26 cellular contexts compared by ENCODE assay signal in genomic region chr10:69660296-69660695, GRCh38. TPM values are rescaled to one million over a fixed set of nuclear protein-coding genes. Genes with fewer than 3 reads are reported as not detected.
DNase-seq lines count a peak whose midpoint lies in the region; ATAC-seq and TF ChIP-seq lines count a peak whose summit lies in the region.
"Had no signal": no experiment of that assay in that cellular context is flagged by ENCODE, and none has a peak within 500 bp of the region (broad histone marks: within the 10 kb centered on the region; RNA-seq: fewer than 3 reads in every experiment).

No MANE protein-coding gene starts in this region.

- TF ChIP-seq POLR2A in gastroesophageal sphincter (IDR thresholded peaks at IDR 0.05) = no peak

- no peak for TF ChIP-seq EP300 in gastroesophageal sphincter (IDR thresholded peaks at IDR 0.05)

- H3K27me3 Mint-ChIP-seq in glutamatergic neuron (ENCODE audit: unreplicated experiment) (peaks cover 1% of the 10 kb centered on the region), nephron progenitor cell (ENCODE audit: low read depth, poor library complexity) (no peaks in the 10 kb centered on the region)

- H3K9me3 Mint-ChIP-seq in glutamatergic neuron (ENCODE audit: unreplicated experiment) (peaks cover 9% of the 10 kb centered on the region), nephron progenitor cell (no peaks in the 10 kb centered on the region)
- H3K9me3 Mint-ChIP-seq: CD14-positive monocyte; CD8-positive, alpha-beta memory T cell had no signal

- CTCF ChIA-PET in HEK293 (lab: Yijun Ruan, JAX) = interaction anchor here (0.6 to 3.6 kb wide), 4 partner anchors 16 to 255 kb away, joined by 3 to 15 read pairs (median 4); no protein-coding TSS in a partner anchor

- TF ChIP-seq CTCF in HEK293 (tag by site-specific recombination; IDR thresholded peaks at IDR 0.05) = no peak
- no peak for TF ChIP-seq CTCF in glutamatergic neuron (IDR thresholded peaks at IDR 0.05; ENCODE audit: partially characterized antibody, unreplicated experiment)
- TF ChIP-seq CTCF in nephron progenitor cell (IDR thresholded peaks at IDR 0.05) = no peak
- TF ChIP-seq CTCF in osteoblast (IDR thresholded peaks at IDR 0.05; ENCODE audit: extremely low read depth, low read depth, low read length) = no peak
- no peak for TF ChIP-seq CTCF in gastroesophageal sphincter (IDR thresholded peaks at IDR 0.05)

- no peak for DNase-seq in glutamatergic neuron
- no peak for DNase-seq in nephron progenitor cell
- peak; percentile 9 for DNase-seq in osteoblast (ENCODE audit: insufficient read length, low spot score, missing footprints)
- no peak for DNase-seq in RKO (ENCODE audit: low spot score)
- DNase-seq: BE2C; C1 segment of cervical spinal cord; CD4-positive, alpha-beta memory T cell; CD4-positive, CD25-positive, alpha-beta regulatory T cell; CD8-positive, alpha-beta memory T cell; COR-L47; DMS 273 treated with DMSO at 0.1 percent for 48 hours; DMS153; DMS53; DMS79; DND-41; EL; GDM1 had no signal

- 58% methylated on average over 4 of the region's 6 CpGs; no CpG with 5 or more reads in 1 of the 2 donors for WGBS in gastroesophageal sphincter (ENCODE audit: low coverage in 1 of 2), 2 donors

- no peaks in the 10 kb centered on the region for H3K36me3 ChIP-seq in HEK293 (ENCODE audit: control insufficient read depth in 2 of 2, insufficient read depth in 1 of 2, low read length in 2 of 2)
- H3K36me3 ChIP-seq in osteoblast (ENCODE audit: insufficient read depth, low read length) = no peaks in the 10 kb centered on the region
- no peaks in the 10 kb centered on the region for H3K36me3 ChIP-seq in gastroesophageal sphincter
- H3K36me3 ChIP-seq: BE2C, BLaER1 had no signal

- H3K27ac ChIP-seq in HEK293 (ENCODE audit: extremely low read depth, low read depth, low read length) = no peak overlapping the region
- H3K27ac ChIP-seq in osteoblast (ENCODE audit: low read depth, low read length) = no peak overlapping the region
- H3K27ac ChIP-seq in gastroesophageal sphincter = no peak overlapping the region
- H3K27ac ChIP-seq: 22Rv1, A549, BLaER1 had no signal

- H4K20me1 ChIP-seq in osteoblast (ENCODE audit: insufficient read depth, low read length) = no peaks in the 10 kb centered on the region
- H4K20me1 ChIP-seq: BLaER1 had no signal

- no peaks in the 10 kb centered on the region for H3K79me2 ChIP-seq in osteoblast (ENCODE audit: insufficient read depth, low read length)

- H3K36me3 Mint-ChIP-seq in glutamatergic neuron (ENCODE audit: unreplicated experiment) = no peaks in the 10 kb centered on the region
- no peaks in the 10 kb centered on the region for H3K36me3 Mint-ChIP-seq in nephron progenitor cell (ENCODE audit: low read depth)
- H3K36me3 Mint-ChIP-seq: CD14-positive monocyte; CD4-positive, alpha-beta memory T cell; CD4-positive, CD25-positive, alpha-beta regulatory T cell; CD8-positive, alpha-beta memory T cell had no signal

- H3K4me3 ChIP-seq in HEK293 (ENCODE audit: low read depth, low read length) (no peak overlapping the region), osteoblast (ENCODE audit: insufficient read depth, low read length) (no peak overlapping the region), gastroesophageal sphincter (no peak overlapping the region)
- H3K4me3 ChIP-seq: A549, BLaER1, GM12878 had no signal

- no peak for ATAC-seq in gastroesophageal sphincter
- ATAC-seq in HG03135 (IDR thresholded peaks at IDR 0.05; ENCODE audit: unreplicated experiment) = no peak
- ATAC-seq in GM21447 (IDR thresholded peaks at IDR 0.05; ENCODE audit: unreplicated experiment) = no peak
- ATAC-seq: A549, GM12878 had no signal

- no peak overlapping the region for H2AFZ ChIP-seq in osteoblast (ENCODE audit: low read length)

- H3K4me1 ChIP-seq in HEK293 (ENCODE audit: control insufficient read depth, insufficient read depth, low read length) (no peaks in the 10 kb centered on the region), osteoblast (ENCODE audit: insufficient read depth, low read length) (no peaks in the 10 kb centered on the region), gastroesophageal sphincter (no peaks in the 10 kb centered on the region)
- H3K4me1 ChIP-seq: A549 had no signal

- no peak overlapping the region for H3K4me2 ChIP-seq in osteoblast (ENCODE audit: insufficient read depth, low read length)
- H3K4me2 ChIP-seq: A549, BLaER1 had no signal

- no peaks in the 10 kb centered on the region for H3K9me3 ChIP-seq in HEK293 (ENCODE audit: control insufficient read depth, insufficient read depth, low read depth, low read length)
- no peaks in the 10 kb centered on the region for H3K9me3 ChIP-seq in osteoblast (ENCODE audit: low read depth, low read length)
- H3K9me3 ChIP-seq in gastroesophageal sphincter = no peaks in the 10 kb centered on the region
- H3K9me3 ChIP-seq: A549, BE2C, BLaER1 had no signal

- POLR2A ChIA-PET in HEK293 (lab: Yijun Ruan, JAX) = no interaction called here

- no peak overlapping the region for H3K4me3 Mint-ChIP-seq in glutamatergic neuron (ENCODE audit: unreplicated experiment)
- peak overlapping the region; percentile 58 for H3K4me3 Mint-ChIP-seq in nephron progenitor cell
- H3K4me3 Mint-ChIP-seq: CD14-positive monocyte; CD4-positive, alpha-beta memory T cell; CD4-positive, CD25-positive, alpha-beta regulatory T cell; CD8-positive, alpha-beta memory T cell had no signal

- peak overlapping the region; percentile 74 for H3K27ac Mint-ChIP-seq in glutamatergic neuron (ENCODE audit: unreplicated experiment)
- no peak overlapping the region for H3K27ac Mint-ChIP-seq in nephron progenitor cell
- H3K27ac Mint-ChIP-seq: CD14-positive monocyte; CD4-positive, alpha-beta memory T cell; CD4-positive, CD25-positive, alpha-beta regulatory T cell; CD8-positive, alpha-beta memory T cell had no signal

- H3K4me1 Mint-ChIP-seq in glutamatergic neuron (ENCODE audit: low read depth, unreplicated experiment) (peaks cover 32% of the 10 kb centered on the region), nephron progenitor cell (peaks cover 86% of the 10 kb centered on the region)
- H3K4me1 Mint-ChIP-seq: CD14-positive monocyte; CD4-positive, CD25-positive, alpha-beta regulatory T cell; CD8-positive, alpha-beta memory T cell had no signal

- H3K27me3 ChIP-seq in osteoblast (ENCODE audit: insufficient read depth, low read length) (peaks cover 54% of the 10 kb centered on the region), gastroesophageal sphincter (peaks cover 45% of the 10 kb centered on the region)
- H3K27me3 ChIP-seq: BE2C, BLaER1 had no signal

TF ChIP-seq in HEK293, 187 proteins besides CTCF, POLR2A, EP300 and RAD21:
- no peak for TF ChIP-seq ZFP41 (tag by site-specific recombination; IDR thresholded peaks at IDR 0.05; ENCODE audit: borderline replicate concordance)
- no peak for TF ChIP-seq REST (tag by site-specific recombination; IDR thresholded peaks at IDR 0.05)
- no peak for TF ChIP-seq KLF1 (tag by site-specific recombination; IDR thresholded peaks at IDR 0.05)
- no peak for TF ChIP-seq ZSCAN5A (tag by site-specific recombination; IDR thresholded peaks at IDR 0.05)
- TF ChIP-seq ZIC2 (tag by site-specific recombination; IDR thresholded peaks at IDR 0.05) = peak; percentile 74; the same call in 1 of the 2 replicates
- no peak for TF ChIP-seq ZNF221 (tag by site-specific recombination; IDR thresholded peaks at IDR 0.05; ENCODE audit: borderline replicate concordance)

RNA-seq across cellular contexts. Expression of gene FAM241B, which starts 30.2 kb away (rescaled TPM):
- total RNA-seq in glutamatergic neuron (ENCODE audit: unreplicated experiment) (50.1 TPM), osteoblast (0.36 TPM in 1 of 2 replicates, not detected in the other), gastroesophageal sphincter (1 to 10 TPM in 3 of 4 donors, under 1 TPM in 1; 0.81 to 7.9 (median 5.9) TPM)
